10 cellular contexts compared by ENCODE assay signal in the genomic region with DNA sequence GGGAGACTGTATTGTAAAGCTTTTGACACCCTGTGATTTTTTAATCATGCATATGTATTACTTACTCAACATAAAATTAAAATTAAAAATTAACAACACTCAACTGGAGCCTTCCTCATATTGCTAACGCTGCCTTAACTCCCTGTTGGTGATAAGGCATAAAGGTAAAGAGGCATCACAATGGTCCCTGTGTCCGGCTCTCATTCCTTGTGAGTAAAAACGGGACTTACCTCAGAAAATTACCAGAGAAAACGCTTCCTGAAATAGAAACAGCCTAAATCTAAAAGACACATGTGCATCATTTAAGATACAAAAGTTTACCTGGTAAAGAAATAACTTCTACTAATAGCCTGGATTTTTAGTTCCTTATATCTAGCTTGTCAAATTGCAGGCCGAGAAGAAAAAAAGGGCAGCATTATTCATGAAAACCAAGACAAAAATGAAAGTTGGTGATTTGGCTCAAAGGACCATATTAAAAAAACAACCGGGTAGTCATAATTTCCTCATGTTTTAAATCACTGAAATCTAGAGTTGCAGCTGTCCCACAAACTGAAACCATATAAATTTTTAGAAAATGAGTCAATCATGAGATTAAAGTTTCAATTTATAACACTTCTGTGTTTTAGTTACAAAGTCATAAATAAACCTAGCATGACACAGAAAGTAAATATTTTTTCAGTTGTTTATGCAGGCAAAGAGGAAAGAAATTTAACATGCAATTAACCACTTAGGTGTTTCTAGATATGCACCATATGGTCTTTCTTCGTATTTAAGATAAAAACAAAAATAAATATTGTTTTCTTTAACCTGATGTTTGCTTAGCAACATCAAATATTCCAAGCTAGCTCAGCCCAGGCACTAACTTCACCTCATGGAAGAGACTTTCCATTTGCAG.
DNase-seq lines count a peak whose midpoint lies in the region; ATAC-seq and TF ChIP-seq lines count a peak whose summit lies in the region.
"Had no signal": no experiment of that assay in that cellular context is flagged by ENCODE, and none has a peak within 500 bp of the region (broad histone marks: within the 10 kb centered on the region; RNA-seq: fewer than 3 reads in every experiment).

No MANE protein-coding gene starts in this region.

- H3K4me3 ChIP-seq in astrocyte of the cerebellum (ENCODE audit: low read depth, low read length) (no peak overlapping the region), dorsolateral prefrontal cortex (no peak overlapping the region)

- no peak overlapping the region for H3K27ac ChIP-seq in dorsolateral prefrontal cortex

- TF ChIP-seq CTCF in astrocyte of the cerebellum (IDR thresholded peaks at IDR 0.05; ENCODE audit: low read depth, low read length, missing control alignments) (no peak), dorsolateral prefrontal cortex (IDR thresholded peaks at IDR 0.05 in 54 of 56, conservative IDR thresholded peaks at IDR 0.05 in 2 of 56; ENCODE audit: low read depth in 1 of 56, partially characterized antibody in 56 of 56) (no peak)

- H3K27me3 ChIP-seq in dorsolateral prefrontal cortex, result no peaks in the 10 kb centered on the region

- in situ Hi-C loops in astrocyte of the cerebellum (cut with HindIII; ENCODE audit: low sequenced_read_pairs), result no loop called here

- ATAC-seq in activated CD4-positive, CD25-positive, alpha-beta regulatory T cell treated with anti-CD3 and anti-CD28 coated beads, Interleukin-2, amount 50 U/mL, for 24 hours, result peak; percentile 74 to 81
- ATAC-seq in HG02852 (IDR thresholded peaks at IDR 0.05; ENCODE audit: unreplicated experiment), result peak; percentile 71

- intact Hi-C loops in dorsolateral prefrontal cortex (cut with DNase I), result no loop called here

- no peak for DNase-seq in activated CD4-positive, CD25-positive, alpha-beta regulatory T cell treated with anti-CD3 and anti-CD28 coated beads, Interleukin-2, amount 50 U/mL, for 72 hours
- DNase-seq in astrocyte of the cerebellum (ENCODE audit: low read depth) (peak; percentile 20), renal cortical epithelial cell (ENCODE audit: low read depth) (peak; percentile 65), NOMO-1 treated with DMSO at 0.1 percent for 48 hours (lab: John Stamatoyannopoulos, UW; ENCODE audit: unreplicated experiment) (no peak), dorsolateral prefrontal cortex (no peak)
- no peak for DNase-seq in stimulated activated CD8-positive, alpha-beta memory T cell treated with anti-CD3 and anti-CD28 coated beads, Interleukin-4, amount 100 ng/mL, for 48 hours
- DNase-seq: CD4-positive, alpha-beta T cell; stimulated activated CD4-positive, alpha-beta T cell treated with anti-CD3 and anti-CD28 coated beads, Interleukin-2, amount 100 ng/mL, for 24 hours had no signal

Comparison
In these comparisons a context has a peak if more than half of its experiments do, and no peak if none do; other contexts are left out.
1. DNase-seq: peak in astrocyte of the cerebellum (single experiment) and renal cortical epithelial cell (single experiment); none in activated CD4-positive, CD25-positive, alpha-beta regulatory T cell treated with anti-CD3 and anti-CD28 coated beads, Interleukin-2, amount 50 U/mL, for 72 hours (single experiment), NOMO-1 treated with DMSO at 0.1 percent for 48 hours (single experiment), stimulated activated CD8-positive, alpha-beta memory T cell treated with anti-CD3 and anti-CD28 coated beads, Interleukin-4, amount 100 ng/mL, for 48 hours (single experiment) and dorsolateral prefrontal cortex (0 of 10).